23 cellular contexts compared by ENCODE assay signal in genomic region chr3:192296845-192297244, GRCh38.
DNase-seq lines count a peak whose midpoint lies in the region; ATAC-seq and TF ChIP-seq lines count a peak whose summit lies in the region.
"Had no signal": no experiment of that assay in that cellular context is flagged by ENCODE, and none has a peak within 500 bp of the region (broad histone marks: within the 10 kb centered on the region; RNA-seq: fewer than 3 reads in every experiment).

No MANE protein-coding gene starts in this region.

- no peak overlapping the region for H3K4me3 Mint-ChIP-seq in GM23338
- no peak overlapping the region for H3K4me3 Mint-ChIP-seq in activated T-cell treated with anti-CD3 and anti-CD28 coated beads, Interleukin-2, amount 50 U/mL, for 72 hours
- H3K4me3 Mint-ChIP-seq: B cell; CD4-positive, alpha-beta T cell; CD8-positive, alpha-beta T cell had no signal

- peak; percentile 42 for DNase-seq in COR-L47 (lab: John Stamatoyannopoulos, UW)
- no peak for DNase-seq in GM23338 (ENCODE audit: low spot score)
- DNase-seq in NCI-H69 (lab: John Stamatoyannopoulos, UW): peak; percentile 68
- DNase-seq in RPMI8226: peak; percentile 17
- DNase-seq in activated T-cell treated with anti-CD3 and anti-CD28 coated beads, Interleukin-2, amount 50 U/mL, for 72 hours: no peak
- no peak for DNase-seq in activated naive CD4-positive, alpha-beta T cell treated with anti-CD3 and anti-CD28 coated beads, Interleukin-2, amount 50 U/mL, for 16 hours
- no peak for DNase-seq in NCI-H1105 treated with DMSO at 0.1 percent for 48 hours (lab: John Stamatoyannopoulos, UW)
- DNase-seq: AML-193; CD4-positive, alpha-beta T cell; CD8-positive, alpha-beta T cell; DMS 273 treated with DMSO at 0.1 percent for 48 hours; DMS153; DMS53; DMS79; DND-41; EL; GDM1 had no signal

- no peak overlapping the region for H3K4me3 ChIP-seq in GM23338
- H3K4me3 ChIP-seq: A549; BLaER1 treated with 17β-estradiol and CSF1 and Interleukin-3, amounts not matched to agents 10 nM and 100 nM; GM12878 had no signal

- H4K20me1 ChIP-seq in GM23338 (replicated peaks; ENCODE audit: insufficient read depth): no peaks in the 10 kb centered on the region
- H4K20me1 ChIP-seq: BLaER1 treated with 17β-estradiol and CSF1 and Interleukin-3, amounts not matched to agents 10 nM and 100 nM had no signal

- no peaks in the 10 kb centered on the region for H3K36me3 ChIP-seq in GM23338 (ENCODE audit: insufficient read depth)
- H3K36me3 ChIP-seq: BLaER1 treated with 17β-estradiol and CSF1 and Interleukin-3, amounts not matched to agents 10 nM and 100 nM had no signal

- peak overlapping the region; percentile 25; the same call in 1 of the 2 replicates for H3K4me2 ChIP-seq in GM23338
- H3K4me2 ChIP-seq: A549; BLaER1 treated with 17β-estradiol and CSF1 and Interleukin-3, amounts not matched to agents 10 nM and 100 nM had no signal

- no peaks in the 10 kb centered on the region for H3K27me3 ChIP-seq in GM23338 (ENCODE audit: insufficient read depth)
- H3K27me3 ChIP-seq: BLaER1 treated with 17β-estradiol and CSF1 and Interleukin-3, amounts not matched to agents 10 nM and 100 nM had no signal

- H3K4me1 ChIP-seq in GM23338 (ENCODE audit: insufficient read depth): peaks cover 20% of the 10 kb centered on the region
- H3K4me1 ChIP-seq: A549; BLaER1 treated with 17β-estradiol and CSF1 and Interleukin-3, amounts not matched to agents 10 nM and 100 nM had no signal

- H3K27me3 Mint-ChIP-seq in GM23338 (ENCODE audit: insufficient read depth, low read depth, poor library complexity): no peaks in the 10 kb centered on the region
- no peaks in the 10 kb centered on the region for H3K27me3 Mint-ChIP-seq in activated T-cell treated with anti-CD3 and anti-CD28 coated beads, Interleukin-2, amount 50 U/mL, for 72 hours (ENCODE audit: low read depth)
- H3K27me3 Mint-ChIP-seq: CD4-positive, alpha-beta T cell had no signal

- no peaks in the 10 kb centered on the region for H3F3A ChIP-seq in GM23338 (replicated peaks; ENCODE audit: low read depth)

- ATAC-seq in GM23338: no peak
- no peak for ATAC-seq in activated T-cell treated with anti-CD3 and anti-CD28 coated beads, Interleukin-2, amount 50 U/mL, for 72 hours (replicated peaks in 1 of 2)
- ATAC-seq: A549; CD8-positive, alpha-beta T cell; GM12878 had no signal

- H3K79me2 ChIP-seq in GM23338 (replicated peaks; ENCODE audit: insufficient read depth): no peaks in the 10 kb centered on the region

- H3K4me1 Mint-ChIP-seq in GM23338: peaks cover 21% of the 10 kb centered on the region
- no peaks in the 10 kb centered on the region for H3K4me1 Mint-ChIP-seq in activated T-cell treated with anti-CD3 and anti-CD28 coated beads, Interleukin-2, amount 50 U/mL, for 72 hours (ENCODE audit: low read depth)
- H3K4me1 Mint-ChIP-seq: B cell had no signal

- H3K27ac ChIP-seq in GM23338 (ENCODE audit: low read depth): no peak overlapping the region
- H3K27ac ChIP-seq: 22Rv1; A549; BLaER1 treated with 17β-estradiol and CSF1 and Interleukin-3, amounts not matched to agents 10 nM and 100 nM; C4-2B had no signal

- no peaks in the 10 kb centered on the region for H3K9me3 Mint-ChIP-seq in GM23338
- peaks cover 2% of the 10 kb centered on the region in 2 donors for H3K9me3 Mint-ChIP-seq in activated T-cell treated with anti-CD3 and anti-CD28 coated beads, Interleukin-2, amount 50 U/mL, for 72 hours
- H3K9me3 Mint-ChIP-seq: CD4-positive, alpha-beta T cell had no signal

- H2AFZ ChIP-seq in GM23338: no peak overlapping the region

- no peak for TF ChIP-seq CTCF in GM23338 (conservative IDR thresholded peaks at IDR 0.05; ENCODE audit: low read depth in 2 of 2)

- H3K36me3 Mint-ChIP-seq in GM23338 (ENCODE audit: low read depth): peaks cover 3% of the 10 kb centered on the region; the same call in 1 of the 3 replicates
- H3K36me3 Mint-ChIP-seq in activated T-cell treated with anti-CD3 and anti-CD28 coated beads, Interleukin-2, amount 50 U/mL, for 72 hours (ENCODE audit: insufficient read depth in 2 of 2): no peaks in the 10 kb centered on the region
- H3K36me3 Mint-ChIP-seq: CD8-positive, alpha-beta T cell had no signal

- H3K9me2 ChIP-seq in GM23338 (ENCODE audit: insufficient read depth): no peaks in the 10 kb centered on the region

- H3K27ac Mint-ChIP-seq in GM23338: peak overlapping the region; percentile 34; the same call in 1 of the 2 replicates
- no peak overlapping the region for H3K27ac Mint-ChIP-seq in activated T-cell treated with anti-CD3 and anti-CD28 coated beads, Interleukin-2, amount 50 U/mL, for 72 hours
- H3K27ac Mint-ChIP-seq: B cell; CD4-positive, alpha-beta T cell; CD8-positive, alpha-beta T cell had no signal

TF ChIP-seq in GM23338, 12 proteins besides CTCF, POLR2A, EP300 and RAD21:
- TF ChIP-seq ZNF462 (CRISPR knock-in tag; IDR thresholded peaks at IDR 0.05) (no peak), CREB1 (CRISPR knock-in tag; IDR thresholded peaks at IDR 0.05; ENCODE audit: low read depth) (no peak)

Comparison
In these comparisons a context has a peak if more than half of its experiments do, and no peak if none do; other contexts are left out.
1. DNase-seq: peak in COR-L47 (single experiment), NCI-H69 (single experiment) and RPMI8226 (single experiment); none in GM23338 (single experiment), activated T-cell treated with anti-CD3 and anti-CD28 coated beads, Interleukin-2, amount 50 U/mL, for 72 hours (0 of 2), activated naive CD4-positive, alpha-beta T cell treated with anti-CD3 and anti-CD28 coated beads, Interleukin-2, amount 50 U/mL, for 16 hours (single experiment) and NCI-H1105 treated with DMSO at 0.1 percent for 48 hours (single experiment).